Comparison of ENCODE assay signal across 9 cellular contexts in the genomic region with DNA sequence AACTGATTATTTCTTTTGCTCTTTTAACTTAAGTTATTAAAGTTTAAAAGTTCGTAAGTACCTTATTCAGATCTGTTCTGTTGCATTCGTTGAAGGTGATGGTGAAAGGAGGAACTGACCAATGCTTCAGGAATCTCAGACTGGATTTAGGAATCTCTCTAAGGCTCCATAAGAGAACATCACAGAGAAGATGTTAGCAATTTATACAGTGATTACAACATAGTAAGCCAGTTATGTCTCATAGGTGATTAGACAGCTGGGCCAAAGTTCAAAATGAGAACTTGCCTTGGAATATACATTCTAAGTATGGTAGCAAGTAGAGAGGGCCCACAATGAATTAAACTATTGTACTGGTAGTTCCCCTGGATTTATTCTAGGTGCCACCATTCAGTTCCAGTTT. TPM values are rescaled to one million over a fixed set of nuclear protein-coding genes. Genes with fewer than 3 reads are reported as not detected.
DNase-seq lines count a peak whose midpoint lies in the region; ATAC-seq and TF ChIP-seq lines count a peak whose summit lies in the region.
"Had no signal": no experiment of that assay in that cellular context is flagged by ENCODE, and none has a peak within 500 bp of the region (broad histone marks: within the 10 kb centered on the region; RNA-seq: fewer than 3 reads in every experiment).

No MANE protein-coding gene starts in this region.

- H3K36me3 ChIP-seq in H7 (replicated peaks; ENCODE audit: control insufficient read depth, insufficient read depth, low read length), result peaks cover 4% of the 10 kb centered on the region

- H3K27me3 Mint-ChIP-seq in HFFc6 (ENCODE audit: insufficient read depth), result no peaks in the 10 kb centered on the region
- no peaks in the 10 kb centered on the region for H3K27me3 Mint-ChIP-seq in activated naive CD8-positive, alpha-beta T cell
- H3K27me3 Mint-ChIP-seq: dendritic cell treated with granulocyte-macrophage colony-stimulating factor and Interleukin-4, amounts not matched to agents 40 ng/mL and 50 ng/mL, for 4 days had no signal

- peak overlapping the region; percentile 89 for H3K4me3 Mint-ChIP-seq in HFFc6
- H3K4me3 Mint-ChIP-seq in activated naive CD8-positive, alpha-beta T cell, result peak overlapping the region; percentile 93
- H3K4me3 Mint-ChIP-seq: dendritic cell treated with granulocyte-macrophage colony-stimulating factor and Interleukin-4, amounts not matched to agents 40 ng/mL and 50 ng/mL, for 4 days had no signal

- ATAC-seq in HG02981 (IDR thresholded peaks at IDR 0.05; ENCODE audit: unreplicated experiment), result no peak

- TF ChIP-seq CTCF in HFFc6 (IDR thresholded peaks at IDR 0.05), result no peak

- H3K27ac Mint-ChIP-seq in HFFc6, result peak overlapping the region; percentile 26
- H3K27ac Mint-ChIP-seq in activated naive CD8-positive, alpha-beta T cell, result no peak overlapping the region
- H3K27ac Mint-ChIP-seq: dendritic cell treated with granulocyte-macrophage colony-stimulating factor and Interleukin-4, amounts not matched to agents 40 ng/mL and 50 ng/mL, for 4 days had no signal

- H3K27me3 ChIP-seq in H7 (ENCODE audit: control insufficient read depth, insufficient read depth, low read length), result no peaks in the 10 kb centered on the region

- H3K9me3 Mint-ChIP-seq in HFFc6, result no peaks in the 10 kb centered on the region
- H3K9me3 Mint-ChIP-seq in activated naive CD8-positive, alpha-beta T cell (ENCODE audit: low read depth), result no peaks in the 10 kb centered on the region
- H3K9me3 Mint-ChIP-seq: dendritic cell treated with granulocyte-macrophage colony-stimulating factor and Interleukin-4, amounts not matched to agents 40 ng/mL and 50 ng/mL, for 4 days had no signal

- H3K36me3 Mint-ChIP-seq in HFFc6 (ENCODE audit: low read depth), result peaks cover 3% of the 10 kb centered on the region; the same call in 1 of the 2 replicates
- peaks cover 23% of the 10 kb centered on the region for H3K36me3 Mint-ChIP-seq in activated naive CD8-positive, alpha-beta T cell

- H3K4me3 ChIP-seq in H7 (ENCODE audit: insufficient read depth, low read depth, low read length), result no peak overlapping the region

- DNase-seq in AG20443 (ENCODE audit: low spot score) (peak; percentile 39), HFFc6 (peak; percentile 64), kidney tubule cell (ENCODE audit: low spot score) (peak; percentile 72), H7 (no peak), superior temporal gyrus (ENCODE audit: extremely low spot score) (no peak)
- DNase-seq in stimulated activated CD4-positive, alpha-beta T cell treated with anti-CD3 and anti-CD28 coated beads, Interleukin-2, amount 100 ng/mL, for 48 hours, result no peak

- H3K4me1 Mint-ChIP-seq in HFFc6 (ENCODE audit: low read depth), result peaks cover 55% of the 10 kb centered on the region
- peaks cover 59% of the 10 kb centered on the region for H3K4me1 Mint-ChIP-seq in activated naive CD8-positive, alpha-beta T cell (ENCODE audit: low read depth)

RNA-seq across cellular contexts. Expression of a gene that starts 3.2 kb away (rescaled TPM):
- 1 to 10 TPM; 3.6 to 6.9 (median 4.3) TPM for total RNA-seq in HFFc6 (2021; fragmentation: NEBNext Ultra II Directional; extraction: Animal tissue kit (Norgen Biotek cat#: 25700))
- total RNA-seq in H7 (2014; rRNA removed; shearing (Covaris generic)), result 26.5 and 28.1 TPM in 2 replicates

RNA-seq across cellular contexts. Expression of a gene that starts 32.9 kb away (rescaled TPM):
- under 1 TPM in 5 of 6 experiments, not detected in 1; 0.05 to 0.45 (median 0.13) TPM for total RNA-seq in HFFc6 (2021; fragmentation: NEBNext Ultra II Directional; extraction: Animal tissue kit (Norgen Biotek cat#: 25700))
- 3.2 and 3.4 TPM in 2 replicates for total RNA-seq in H7 (2014; rRNA removed; shearing (Covaris generic))

Comparison
In these comparisons a context has a peak if more than half of its experiments do, and no peak if none do; other contexts are left out.
1. DNase-seq: peak in AG20443 (single experiment), HFFc6 (single experiment) and kidney tubule cell (single experiment); none in H7 (single experiment), superior temporal gyrus (single experiment) and stimulated activated CD4-positive, alpha-beta T cell treated with anti-CD3 and anti-CD28 coated beads, Interleukin-2, amount 100 ng/mL, for 48 hours (0 of 2).